Comparison of ENCODE assay signal across 22 cellular contexts in genomic region chr20:43920797-43921196, GRCh38.
"Had no signal": no experiment of that assay in that cellular context is flagged by ENCODE, and none has a peak within 500 bp of the region (broad histone marks: within the 10 kb centered on the region; RNA-seq: fewer than 3 reads in every experiment).

No MANE protein-coding gene starts in this region.

- H3K4me3 ChIP-seq: cardiac muscle cell had no signal

- DNase-seq: activated CD4-positive, alpha-beta memory T cell treated with anti-CD3 and anti-CD28 coated beads for 36 hours; activated CD4-positive, alpha-beta T cell treated with anti-CD3 and anti-CD28 coated beads, Interleukin-2, amount 10 ng/mL, durations not matched to agents 7 days and 5 days; activated CD4-positive, CD25-positive, alpha-beta regulatory T cell; activated CD8-positive, alpha-beta memory T cell treated with anti-CD3 and anti-CD28 coated beads for 24 hours; activated effector memory CD4-positive, alpha-beta T cell treated with anti-CD3 and anti-CD28 coated beads, Interleukin-2, amount 50 U/mL, for 16 hours; activated naive CD4-positive, alpha-beta T cell treated with Interleukin-2 at 50 U/mL for 16 hours; activated T-cell treated with anti-CD3 and anti-CD28 coated beads, Interleukin-2, amount 50 U/mL, for 4 hours; brain microvascular endothelial cell; cerebellar nuclear complex; NCI-H1105 treated with DMSO at 0.1 percent for 48 hours; NCI-H1436 treated with DMSO at 0.1 percent for 48 hours; NCI-H187; NCI-H2081; NCI-H446; NCI-H524; SIG-M5; T-helper 17 cell; T1000 had no signal

- H3K9me3 Mint-ChIP-seq: activated CD4-positive, alpha-beta memory T cell treated with anti-CD3 and anti-CD28 coated beads for 36 hours; activated CD4-positive, alpha-beta T cell treated with anti-CD3 and anti-CD28 coated beads, Interleukin-2, amount 10 ng/mL, durations not matched to agents 7 days and 5 days; activated T-cell treated with anti-CD3 and anti-CD28 coated beads, Interleukin-2, amount 50 U/mL, for 4 hours had no signal

- H3K27ac Mint-ChIP-seq: activated CD4-positive, alpha-beta memory T cell treated with anti-CD3 and anti-CD28 coated beads for 36 hours; activated CD4-positive, alpha-beta T cell treated with anti-CD3 and anti-CD28 coated beads, Interleukin-2, amount 10 ng/mL, durations not matched to agents 7 days and 5 days; activated naive CD8-positive, alpha-beta T cell; T-helper 17 cell had no signal

- FAIRE-seq: colon, TTC549 had no signal

- H3K36me3 ChIP-seq: brain microvascular endothelial cell, cardiac muscle cell had no signal

- H3K4me3 Mint-ChIP-seq: activated CD4-positive, alpha-beta memory T cell treated with anti-CD3 and anti-CD28 coated beads for 36 hours; activated CD4-positive, alpha-beta T cell treated with anti-CD3 and anti-CD28 coated beads, Interleukin-2, amount 10 ng/mL, durations not matched to agents 7 days and 5 days; activated naive CD8-positive, alpha-beta T cell; activated T-cell treated with anti-CD3 and anti-CD28 coated beads, Interleukin-2, amount 50 U/mL, for 4 hours; T-helper 17 cell had no signal

- ATAC-seq: activated T-cell treated with anti-CD3 and anti-CD28 coated beads, Interleukin-2, amount 50 U/mL, for 4 hours; T-helper 17 cell had no signal

- H3K27ac ChIP-seq: brain microvascular endothelial cell, cardiac muscle cell had no signal
